15 cellular contexts compared by ENCODE assay signal in genomic region chr2:177673602-177674595, GRCh38.
A peak's percentile ranks its signal among the peaks of the same experiment; 100 is the strongest.
DNase-seq lines count a peak whose midpoint lies in the region; ATAC-seq and TF ChIP-seq lines count a peak whose summit lies in the region.
"Had no signal": no experiment of that assay in that cellular context is flagged by ENCODE, and none has a peak within 500 bp of the region (broad histone marks: within the 10 kb centered on the region; RNA-seq: fewer than 3 reads in every experiment).

No MANE protein-coding gene starts in this region.

- H3K9me3 ChIP-seq in HCT116 (ENCODE audit: control insufficient read depth in 1 of 2, insufficient read depth in 1 of 2, low read depth in 1 of 2, low read length in 2 of 2) (no peaks in the 10 kb centered on the region), breast epithelium (no peaks in the 10 kb centered on the region)
- H3K9me3 ChIP-seq: psoas muscle had no signal

- peak; percentile 78 for ATAC-seq in HCT116
- peak; percentile 48 for ATAC-seq in foreskin keratinocyte
- ATAC-seq: psoas muscle; stimulated activated effector memory CD8-positive, alpha-beta T cell treated with anti-CD3 and anti-CD28 coated beads, Interleukin-12 subunit alpha, Interleukin-12 subunit beta, amount 100 ng/mL, for 72 hours had no signal

- RAD21 ChIA-PET in HCT116 (lab: Charles Lee; ENCODE audit: low non-redundant PET in 1 of 2, low total read pairs in 2 of 2, uncharacterized antibody in 2 of 2, unreplicated experiment in 2 of 2): no interaction called here

- H3K36me3 ChIP-seq in HCT116 (ENCODE audit: control insufficient read depth in 1 of 2, insufficient read depth in 2 of 2, low read length in 2 of 2): no peaks in the 10 kb centered on the region
- H3K36me3 ChIP-seq in breast epithelium: no peaks in the 10 kb centered on the region

- intact Hi-C loops in HCT116 (cut with micrococcal nuclease): no loop called here
- intact Hi-C loops in breast epithelium (cut with DNase I; ENCODE audit: low total_unique reads): no loop called here

- no peaks in the 10 kb centered on the region for H3K4me1 ChIP-seq in HCT116 (ENCODE audit: control insufficient read depth in 1 of 2, insufficient read depth in 2 of 2, low read length in 2 of 2)
- no peaks in the 10 kb centered on the region for H3K4me1 ChIP-seq in foreskin keratinocyte
- no peaks in the 10 kb centered on the region for H3K4me1 ChIP-seq in breast epithelium

- H3K27me3 ChIP-seq in HCT116 (ENCODE audit: insufficient read depth, low read length): peaks cover 12% of the 10 kb centered on the region
- H3K27me3 ChIP-seq in foreskin keratinocyte: peaks cover 34% of the 10 kb centered on the region
- H3K27me3 ChIP-seq in breast epithelium: no peaks in the 10 kb centered on the region

- no peak overlapping the region for H3K4me2 ChIP-seq in HCT116 (ENCODE audit: low read length)

- no peak for TF ChIP-seq RAD21 in HCT116 (IDR thresholded peaks at IDR 0.05; ENCODE audit: low read depth)

- TF ChIP-seq POLR2A in HCT116 (IDR thresholded peaks at IDR 0.05; ENCODE audit: borderline replicate concordance, extremely low read depth, insufficient read depth, insufficient read length) (no peak), breast epithelium (IDR thresholded peaks at IDR 0.05) (no peak)

- H2AFZ ChIP-seq in HCT116 (ENCODE audit: low read depth, low read length, poor library complexity, severe bottlenecking): no peak overlapping the region

- POLR2A ChIA-PET in HCT116 (lab: Charles Lee): no interaction called here

- no peaks in the 10 kb centered on the region for H4K20me1 ChIP-seq in HCT116 (ENCODE audit: insufficient read depth)

- TF ChIP-seq CTCF in AG10803 (conservative IDR thresholded peaks at IDR 0.05; ENCODE audit: low read length) (peak; percentile 33; the same call in 1 of the 2 replicates), HCT116 (IDR thresholded peaks at IDR 0.05 in 2 of 3, conservative IDR thresholded peaks at IDR 0.05 in 1 of 3; ENCODE audit: borderline replicate concordance in 1 of 3, insufficient read depth in 1 of 3, low read depth in 2 of 3, low read length in 2 of 3) (peak in 2 of 3 experiments; percentile 37 to 43; a peak in 3 of 6 replicates), foreskin keratinocyte (conservative IDR thresholded peaks at IDR 0.05) (peak; percentile 39), breast epithelium (IDR thresholded peaks at IDR 0.05) (no peak)

- no peak overlapping the region for H3K27ac ChIP-seq in HCT116 (ENCODE audit: low read depth, low read length)
- H3K27ac ChIP-seq in foreskin keratinocyte: no peak overlapping the region
- H3K27ac ChIP-seq in breast epithelium: no peak overlapping the region
- H3K27ac ChIP-seq: psoas muscle had no signal

- no peaks in the 10 kb centered on the region for H3K9me2 ChIP-seq in HCT116 (ENCODE audit: insufficient read depth)

- H3K79me2 ChIP-seq in HCT116 (ENCODE audit: insufficient read depth, low read length): no peaks in the 10 kb centered on the region

- DNase-seq in AG10803 (ENCODE audit: low read depth): no peak
- no peak for DNase-seq in HCT116 (ENCODE audit: low read depth, low spot score)
- DNase-seq in SK-N-DZ (ENCODE audit: low spot score): peak; percentile 13
- DNase-seq in foreskin keratinocyte: no peak
- DNase-seq in NCI-H187 (lab: John Stamatoyannopoulos, UW): no peak
- DNase-seq in breast epithelium (ENCODE audit: low spot score in 2 of 2): no peak
- DNase-seq in activated CD4-positive, alpha-beta T cell treated with anti-CD3 and anti-CD28 coated beads, Interleukin-2, amount 50 U/mL, for 48 hours: no peak
- DNase-seq in NCI-H748 (lab: John Stamatoyannopoulos, UW; ENCODE audit: unreplicated experiment): no peak
- DNase-seq: activated CD4-positive, alpha-beta T cell treated with anti-CD3 and anti-CD28 coated beads, Interleukin-2, amount 50 U/mL, for 1 hour; CD4-positive, alpha-beta T cell; mesendoderm; NCI-H1092; psoas muscle; stimulated activated CD4-positive, alpha-beta T cell treated with anti-CD3 and anti-CD28 coated beads, Interleukin-2, amount 100 ng/mL, for 24 hours had no signal

- H3K9ac ChIP-seq in HCT116 (ENCODE audit: low read length): no peak overlapping the region

- no TSS peak for BruUV-seq in HCT116 (replicated peaks; lab: Mats Ljungman, UMichigan)

- CTCF ChIA-PET in HCT116 (lab: Charles Lee): no interaction called here

- H3K4me3 ChIP-seq in AG10803 (ENCODE audit: low read length): no peak overlapping the region
- no peak overlapping the region for H3K4me3 ChIP-seq in HCT116 (replicated peaks in 1 of 2; ENCODE audit: low read depth in 1 of 2, low read length in 2 of 2)
- no peak overlapping the region for H3K4me3 ChIP-seq in breast epithelium
- H3K4me3 ChIP-seq: psoas muscle had no signal

TF ChIP-seq in HCT116, 20 proteins besides CTCF, POLR2A, EP300 and RAD21:
- TF ChIP-seq TCF7L2 (IDR thresholded peaks at IDR 0.05; ENCODE audit: borderline replicate concordance, extremely low read depth, insufficient read depth, insufficient read length) (no peak), SP1 (IDR thresholded peaks at IDR 0.05; ENCODE audit: low read depth) (no peak), ZBTB33 (IDR thresholded peaks at IDR 0.05; ENCODE audit: extremely low read depth, insufficient replicate concordance, low read length) (no peak), EZH2phosphoT487 (IDR thresholded peaks at IDR 0.05; ENCODE audit: borderline replicate concordance) (no peak), FOSL1 (IDR thresholded peaks at IDR 0.05; ENCODE audit: low read depth) (no peak), REST (IDR thresholded peaks at IDR 0.05; ENCODE audit: low read depth) (no peak), SIN3A (IDR thresholded peaks at IDR 0.05; ENCODE audit: low read depth) (no peak), SRF (IDR thresholded peaks at IDR 0.05; ENCODE audit: low read depth) (no peak), YY1 (IDR thresholded peaks at IDR 0.05; ENCODE audit: extremely low read depth, insufficient replicate concordance, low read depth, low read length) (no peak), CBX3 (IDR thresholded peaks at IDR 0.05; ENCODE audit: low read depth) (no peak), ATF3 (IDR thresholded peaks at IDR 0.05) (no peak), JUND (IDR thresholded peaks at IDR 0.05) (no peak), EZH2 (IDR thresholded peaks at IDR 0.05) (no peak)
TF ChIP-seq in HCT116: peak in this region for 0.

Comparison
In these comparisons a context has a peak if more than half of its experiments do, and no peak if none do; other contexts are left out.
1. CTCF ChIP-seq: peak in AG10803 (single experiment), HCT116 (2 of 3) and foreskin keratinocyte (single experiment); none in breast epithelium (0 of 3).